ENCODE assay signal across 8 cellular contexts in genomic region chr2:204691911-204692510, GRCh38.
DNase-seq lines count a peak whose midpoint lies in the region; ATAC-seq and TF ChIP-seq lines count a peak whose summit lies in the region.

No MANE protein-coding gene starts in this region.

- intact Hi-C loops in left colon (cut with DNase I, micrococcal nuclease), result loop anchor here in 1 of 2 donors (5.0 kb wide), 1 partner anchor 365 kb away; no protein-coding TSS in a partner anchor

- DNase-seq in Karpas-422 (peak; percentile 84), OCI-M2 (lab: John Stamatoyannopoulos, UW; ENCODE audit: unreplicated experiment) (peak; percentile 18), cerebellum (ENCODE audit: low spot score) (peak; percentile 2), left colon (peak; percentile 25 to 37), tibial nerve (ENCODE audit: low spot score in 2 of 2) (peak in 1 of 2 donors; percentile 78)
- no peak for DNase-seq in activated effector memory CD4-positive, alpha-beta T cell treated with Interleukin-2 at 50 U/mL for 16 hours

- H4K20me1 ChIP-seq in BLaER1 (no peaks in the 10 kb centered on the region), Karpas-422 (ENCODE audit: insufficient read depth, low read depth, low read length) (no peaks in the 10 kb centered on the region)

- no peak overlapping the region for H3K27ac ChIP-seq in BLaER1
- H3K27ac ChIP-seq in Karpas-422 (ENCODE audit: low read length), result no peak overlapping the region
- H3K27ac ChIP-seq in tibial nerve, result no peak overlapping the region

- TF ChIP-seq POLR2A in tibial nerve (IDR thresholded peaks at IDR 0.05), result no peak

- peak; percentile 44 to 78 (median 69) for TF ChIP-seq CTCF in tibial nerve (IDR thresholded peaks at IDR 0.05)

- H3K9me2 ChIP-seq in Karpas-422 (replicated peaks; ENCODE audit: insufficient read depth, low read length), result no peaks in the 10 kb centered on the region

- no peaks in the 10 kb centered on the region for H3K9me3 ChIP-seq in BLaER1
- H3K9me3 ChIP-seq in Karpas-422 (ENCODE audit: low read length), result no peaks in the 10 kb centered on the region
- no peaks in the 10 kb centered on the region for H3K9me3 ChIP-seq in tibial nerve

- H3K9ac ChIP-seq in BLaER1 (no peak overlapping the region), Karpas-422 (ENCODE audit: low read length) (no peak overlapping the region)

- whole genome bisulfite sequencing in tibial nerve, 2 donors, result 46 to 52% methylated on average over 2 of the region's 2 CpGs

- H3K36me3 ChIP-seq in BLaER1 (no peaks in the 10 kb centered on the region), Karpas-422 (ENCODE audit: insufficient read depth, low read length) (no peaks in the 10 kb centered on the region), tibial nerve (no peaks in the 10 kb centered on the region)

- TF ChIP-seq EP300 in tibial nerve (IDR thresholded peaks at IDR 0.05), result peak in 1 of 2 donors; percentile 65

- H3K4me1 ChIP-seq in BLaER1 (peaks cover 12% of the 10 kb centered on the region), Karpas-422 (ENCODE audit: low read length) (no peaks in the 10 kb centered on the region), tibial nerve (peaks cover 0 to 29% (median 2%) of the 10 kb centered on the region in 4 donors)

- no peaks in the 10 kb centered on the region for H3K27me3 ChIP-seq in BLaER1
- no peaks in the 10 kb centered on the region for H3K27me3 ChIP-seq in Karpas-422 (ENCODE audit: low read length)
- H3K27me3 ChIP-seq in tibial nerve, result no peaks in the 10 kb centered on the region

- 0 out of 2 replicates have a peak overlapping the region, but pooled peaks have one; percentile 36 for H3K4me2 ChIP-seq in BLaER1
- no peak overlapping the region for H3K4me2 ChIP-seq in Karpas-422 (ENCODE audit: low read depth, low read length, poor library complexity, severe bottlenecking)

- no peaks in the 10 kb centered on the region for H3K79me2 ChIP-seq in Karpas-422 (ENCODE audit: low read length)

- H2AFZ ChIP-seq in Karpas-422 (ENCODE audit: low read length), result no peak overlapping the region

- ATAC-seq in GM18861 (IDR thresholded peaks at IDR 0.05; ENCODE audit: unreplicated experiment) (peak; percentile 63), left colon (peak; percentile 93)

- H3K4me3 ChIP-seq in BLaER1 (no peak overlapping the region), Karpas-422 (ENCODE audit: low read length) (no peak overlapping the region), tibial nerve (no peak overlapping the region)
